Comparison of ENCODE assay signal across 8 cellular contexts in genomic region chr1:227786673-227787512, GRCh38. TPM values are rescaled to one million over a fixed set of nuclear protein-coding genes. Genes with fewer than 3 reads are reported as not detected.
A peak's percentile ranks its signal among the peaks of the same experiment; 100 is the strongest.
DNase-seq lines count a peak whose midpoint lies in the region; ATAC-seq and TF ChIP-seq lines count a peak whose summit lies in the region.

No MANE protein-coding gene starts in this region.

- DNase-seq in BJ (ENCODE audit: low read depth): no peak
- DNase-seq in activated naive CD8-positive, alpha-beta T cell treated with anti-CD3 and anti-CD28 coated beads, Interleukin-2, amount 50 U/mL, for 24 hours: no peak
- peak; percentile 26 for DNase-seq in stimulated activated CD8-positive, alpha-beta memory T cell treated with anti-CD3 and anti-CD28 coated beads, Interleukin-4, amount 100 ng/mL, for 48 hours
- no peak for DNase-seq in NCI-H2196 treated with DMSO at 0.1 percent for 48 hours (lab: John Stamatoyannopoulos, UW; ENCODE audit: unreplicated experiment)
- DNase-seq in NCI-H1436 (lab: John Stamatoyannopoulos, UW): no peak

- TF ChIP-seq CTCF in BJ (IDR thresholded peaks at IDR 0.05; ENCODE audit: insufficient read depth, low read depth, low read length): no peak
- no peak for TF ChIP-seq CTCF in HEK293 (tag by site-specific recombination; IDR thresholded peaks at IDR 0.05)

- H3K36me3 Mint-ChIP-seq in activated naive CD8-positive, alpha-beta T cell treated with anti-CD3 and anti-CD28 coated beads, Interleukin-2, amount 50 U/mL, for 24 hours (ENCODE audit: low read depth): peaks cover 3% of the 10 kb centered on the region

- H3K4me3 ChIP-seq in BJ (ENCODE audit: low read depth, low read length) (peak overlapping the region; percentile 69), HEK293 (ENCODE audit: low read depth, low read length) (0 out of 2 replicates have a peak overlapping the region, but pooled peaks have one; percentile 65), iPS-20b (ENCODE audit: low read length) (peak overlapping the region; percentile 85)

- H3K4me3 Mint-ChIP-seq in activated naive CD8-positive, alpha-beta T cell treated with anti-CD3 and anti-CD28 coated beads, Interleukin-2, amount 50 U/mL, for 24 hours: peak overlapping the region; percentile 70

- no peak overlapping the region for H3K27ac Mint-ChIP-seq in activated naive CD8-positive, alpha-beta T cell treated with anti-CD3 and anti-CD28 coated beads, Interleukin-2, amount 50 U/mL, for 24 hours

- H3K9ac ChIP-seq in iPS-20b (ENCODE audit: low read depth, low read length): peak overlapping the region; percentile 64; the same call in 1 of the 2 replicates

- H3K9me3 ChIP-seq in HEK293 (ENCODE audit: control insufficient read depth, insufficient read depth, low read depth, low read length) (no peaks in the 10 kb centered on the region), iPS-20b (ENCODE audit: insufficient read depth, low read depth, low read length) (no peaks in the 10 kb centered on the region)

- CTCF ChIA-PET in BJ (lab: Yijun Ruan, JAX) (interaction anchor here (1.1 kb wide), 1 partner anchor 167 kb away, joined by 3 read pairs; no protein-coding TSS in a partner anchor), HEK293 (lab: Yijun Ruan, JAX) (interaction anchor here (0.8 to 1.5 kb wide), 3 partner anchors 23 to 167 kb away, joined by 3 to 5 read pairs (median 3); no protein-coding TSS in a partner anchor)

- H3K36me3 ChIP-seq in BJ (ENCODE audit: control insufficient read depth, insufficient read depth, low read length) (peaks cover 4% of the 10 kb centered on the region; the same call in 1 of the 2 replicates), HEK293 (ENCODE audit: control insufficient read depth in 2 of 2, insufficient read depth in 1 of 2, low read length in 2 of 2) (peaks cover 3 to 6% of the 10 kb centered on the region in 2 experiments), iPS-20b (ENCODE audit: insufficient read depth, low read depth, low read length) (no peaks in the 10 kb centered on the region; the same call in 1 of the 2 replicates)

- no peak overlapping the region for H3K27ac ChIP-seq in HEK293 (ENCODE audit: extremely low read depth, low read depth, low read length)
- no peak overlapping the region for H3K27ac ChIP-seq in iPS-20b (ENCODE audit: low read length)

- peaks cover 3% of the 10 kb centered on the region for H3K27me3 Mint-ChIP-seq in activated naive CD8-positive, alpha-beta T cell treated with anti-CD3 and anti-CD28 coated beads, Interleukin-2, amount 50 U/mL, for 24 hours

- H3K27me3 ChIP-seq in BJ (ENCODE audit: control insufficient read depth, insufficient read depth, low read length) (0 out of 2 replicates have a peak, but pooled peaks cover 1% of the 10 kb centered on the region), iPS-20b (ENCODE audit: insufficient read depth, low read length) (peaks cover 45% of the 10 kb centered on the region)

- H3K4me1 Mint-ChIP-seq in activated naive CD8-positive, alpha-beta T cell treated with anti-CD3 and anti-CD28 coated beads, Interleukin-2, amount 50 U/mL, for 24 hours: peaks cover 18% of the 10 kb centered on the region

- H3K9me3 Mint-ChIP-seq in activated naive CD8-positive, alpha-beta T cell treated with anti-CD3 and anti-CD28 coated beads, Interleukin-2, amount 50 U/mL, for 24 hours: no peaks in the 10 kb centered on the region

- no peak for ATAC-seq in activated naive CD8-positive, alpha-beta T cell treated with anti-CD3 and anti-CD28 coated beads, Interleukin-2, amount 50 U/mL, for 24 hours
- no peak for ATAC-seq in GM21825 (IDR thresholded peaks at IDR 0.05; ENCODE audit: unreplicated experiment)

- H3K4me1 ChIP-seq in HEK293 (ENCODE audit: control insufficient read depth, insufficient read depth, low read length) (peaks cover 3% of the 10 kb centered on the region; the same call in 1 of the 2 replicates), iPS-20b (ENCODE audit: insufficient read depth, low read length) (no peaks in the 10 kb centered on the region)

- POLR2A ChIA-PET in BJ (lab: Charles Lee) (no interaction called here), HEK293 (lab: Yijun Ruan, JAX) (interaction anchor here (1.1 to 1.3 kb wide), 3 partner anchors 14 to 161 kb away, joined by 3 to 19 read pairs (median 8); partner anchors contain the start of gene WNT9A)

TF ChIP-seq in HEK293, 187 proteins besides CTCF, POLR2A, EP300 and RAD21 (continues in another document):
- TF ChIP-seq ZNF24 (tag by site-specific recombination; IDR thresholded peaks at IDR 0.05) (no peak), ZNF214 (tag by site-specific recombination; IDR thresholded peaks at IDR 0.05; ENCODE audit: borderline replicate concordance) (no peak), ZBTB49 (tag by site-specific recombination; IDR thresholded peaks at IDR 0.05; ENCODE audit: low read depth) (no peak), ZNF157 (tag by site-specific recombination; IDR thresholded peaks at IDR 0.05) (no peak), ZNF19 (tag by site-specific recombination; IDR thresholded peaks at IDR 0.05; ENCODE audit: low read depth) (no peak), KLF16 (tag by site-specific recombination; IDR thresholded peaks at IDR 0.05) (no peak), PATZ1 (tag by site-specific recombination; IDR thresholded peaks at IDR 0.05) (no peak), ZNF48 (tag by site-specific recombination; IDR thresholded peaks at IDR 0.05) (no peak), ZNF830 (tag by site-specific recombination; IDR thresholded peaks at IDR 0.05; ENCODE audit: low read depth) (no peak), ZNF416 (tag by site-specific recombination; IDR thresholded peaks at IDR 0.05) (no peak), ZNF350 (tag by site-specific recombination; IDR thresholded peaks at IDR 0.05) (no peak), ZFP3 (tag by site-specific recombination; IDR thresholded peaks at IDR 0.05; ENCODE audit: low read depth) (no peak), ZNF747 (tag by site-specific recombination; IDR thresholded peaks at IDR 0.05) (no peak), ZNF596 (tag by site-specific recombination; IDR thresholded peaks at IDR 0.05) (no peak), ZBTB44 (tag by site-specific recombination; IDR thresholded peaks at IDR 0.05) (no peak), ZNF529 (tag by site-specific recombination; IDR thresholded peaks at IDR 0.05; ENCODE audit: insufficient replicate concordance) (no peak), ZNF10 (tag by site-specific recombination; IDR thresholded peaks at IDR 0.05) (no peak)

RNA-seq across cellular contexts. Expression of gene PRSS38, which starts 28.6 kb away (rescaled TPM):
- polyA plus RNA-seq in BJ (2011; rRNA removed): not detected in 2 replicates
- not detected in 2 replicates for polyA minus RNA-seq in BJ (2011; rRNA and poly(A)+ RNA removed)

RNA-seq across cellular contexts. Expression of gene SNAP47, which starts 51.7 kb away (rescaled TPM):
- 24.7 and 32.8 TPM in 2 replicates for polyA plus RNA-seq in BJ (2011; rRNA removed)
- polyA minus RNA-seq in BJ (2011; rRNA and poly(A)+ RNA removed): 19.3 and 20.0 TPM in 2 replicates

RNA-seq across cellular contexts. Expression of gene JMJD4, which starts 51.8 kb away (rescaled TPM):
- 18.6 and 20.5 TPM in 2 replicates for polyA plus RNA-seq in BJ (2011; rRNA removed)
- polyA minus RNA-seq in BJ (2011; rRNA and poly(A)+ RNA removed): 35.8 and 48.1 TPM in 2 replicates
